8 cellular contexts compared by ENCODE assay signal in the genomic region with DNA sequence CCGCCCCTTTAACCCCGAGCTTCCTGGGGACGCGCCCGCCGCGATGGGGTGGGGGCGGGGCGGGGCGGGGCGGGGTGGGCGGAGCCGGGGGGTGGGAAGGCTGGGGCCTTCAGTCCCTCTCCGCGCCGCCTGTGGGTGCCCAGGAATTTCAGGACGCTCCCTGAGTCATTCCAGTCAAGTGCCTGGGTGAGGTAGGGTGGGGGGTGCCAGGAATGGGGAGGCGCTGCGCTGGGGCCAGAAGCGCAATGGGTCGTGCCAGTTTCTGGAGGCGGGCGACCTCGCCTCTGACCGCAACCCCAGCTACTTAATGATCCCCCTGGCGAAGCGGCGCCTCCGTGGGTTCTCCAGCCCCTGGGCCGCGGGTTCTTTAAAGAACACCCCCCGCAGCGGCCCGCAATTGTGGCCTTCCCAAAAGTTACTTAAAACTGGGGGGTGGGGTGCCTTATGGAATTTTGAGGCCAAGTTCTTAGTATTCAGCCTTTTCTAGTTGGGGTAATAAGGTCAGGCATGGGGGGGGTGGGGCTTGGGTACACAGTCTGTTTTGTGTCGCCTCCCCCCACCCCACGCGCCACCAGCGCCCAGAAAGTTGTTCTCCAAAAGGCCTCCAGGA. TPM values are rescaled to one million over a fixed set of nuclear protein-coding genes. Genes with fewer than 3 reads are reported as not detected.
DNase-seq lines count a peak whose midpoint lies in the region; ATAC-seq and TF ChIP-seq lines count a peak whose summit lies in the region.

No MANE protein-coding gene starts in this region.

- peak overlapping the region; percentile 66 for H3K4me3 Mint-ChIP-seq in activated CD4-positive, alpha-beta T cell treated with anti-CD3 and anti-CD28 coated beads, Interleukin-2, amount 10 ng/mL, durations not matched to agents 7 days and 5 days
- peak overlapping the region; percentile 72 to 88 (median 78) for H3K4me3 Mint-ChIP-seq in naive thymus-derived CD8-positive, alpha-beta T cell

- POLR2A ChIA-PET in activated CD4-positive, alpha-beta T cell treated with anti-CD3 and anti-CD28 coated beads, Interleukin-2, amount 10 ng/mL, durations not matched to agents 7 days and 5 days (lab: Charles Lee): no interaction called here
- POLR2A ChIA-PET in naive thymus-derived CD8-positive, alpha-beta T cell (lab: Charles Lee): interaction anchor here (0.6 to 8.2 kb wide), 8 partner anchors 55 to 303 kb away, joined by 3 to 87 read pairs (median 4); no protein-coding TSS in a partner anchor

- H3K9me3 Mint-ChIP-seq in activated CD4-positive, alpha-beta T cell treated with anti-CD3 and anti-CD28 coated beads, Interleukin-2, amount 10 ng/mL, durations not matched to agents 7 days and 5 days: no peaks in the 10 kb centered on the region
- no peaks in the 10 kb centered on the region for H3K9me3 Mint-ChIP-seq in naive thymus-derived CD8-positive, alpha-beta T cell

- ATAC-seq in naive thymus-derived CD8-positive, alpha-beta T cell: peak in 1 of 2 donors; percentile 2
- no peak for ATAC-seq in HG03097 (IDR thresholded peaks at IDR 0.05; ENCODE audit: low FRiP score, unreplicated experiment)
- no peak for ATAC-seq in HG02759 (IDR thresholded peaks at IDR 0.05; ENCODE audit: unreplicated experiment)

- peaks cover 18% of the 10 kb centered on the region for H3K27me3 Mint-ChIP-seq in activated CD4-positive, alpha-beta T cell treated with anti-CD3 and anti-CD28 coated beads, Interleukin-2, amount 10 ng/mL, durations not matched to agents 7 days and 5 days
- H3K27me3 Mint-ChIP-seq in naive thymus-derived CD8-positive, alpha-beta T cell: no peaks in the 10 kb centered on the region

- TF ChIP-seq CTCF in 22Rv1 (IDR thresholded peaks at IDR 0.05): no peak

- H3K9ac ChIP-seq in ES-I3 (ENCODE audit: low read depth, low read length): peak overlapping the region; percentile 84

- H3K36me3 Mint-ChIP-seq in activated CD4-positive, alpha-beta T cell treated with anti-CD3 and anti-CD28 coated beads, Interleukin-2, amount 10 ng/mL, durations not matched to agents 7 days and 5 days (ENCODE audit: low read depth): no peaks in the 10 kb centered on the region
- no peaks in the 10 kb centered on the region for H3K36me3 Mint-ChIP-seq in naive thymus-derived CD8-positive, alpha-beta T cell

- CTCF ChIA-PET in activated CD4-positive, alpha-beta T cell treated with anti-CD3 and anti-CD28 coated beads, Interleukin-2, amount 10 ng/mL, durations not matched to agents 7 days and 5 days (lab: Charles Lee): interaction anchor here (0.7 to 4.1 kb wide), 3 partner anchors 45 to 196 kb away, joined by 3 to 24 read pairs (median 3); no protein-coding TSS in a partner anchor

- peaks cover 38% of the 10 kb centered on the region for H3K4me1 Mint-ChIP-seq in activated CD4-positive, alpha-beta T cell treated with anti-CD3 and anti-CD28 coated beads, Interleukin-2, amount 10 ng/mL, durations not matched to agents 7 days and 5 days
- peaks cover 18 to 62% (median 50%) of the 10 kb centered on the region in 4 donors for H3K4me1 Mint-ChIP-seq in naive thymus-derived CD8-positive, alpha-beta T cell

- peak overlapping the region; percentile 99 for H3K27ac ChIP-seq in 22Rv1

- no peaks in the 10 kb centered on the region for H3K9me3 ChIP-seq in ES-I3 (ENCODE audit: control insufficient read depth, insufficient read depth, low read length)

- DNase-seq in NCI-H2107 (lab: John Stamatoyannopoulos, UW) (peak; percentile 68), fibroblast of gingiva (ENCODE audit: low read depth) (peak; percentile 89)
- peak; percentile 18 for DNase-seq in activated CD4-positive, alpha-beta T cell treated with anti-CD3 and anti-CD28 coated beads, Interleukin-2, amount 10 ng/mL, durations not matched to agents 7 days and 5 days
- peak in 5 of 10 donors; percentile 3 to 46 (median 32) for DNase-seq in naive thymus-derived CD8-positive, alpha-beta T cell

- peak overlapping the region; percentile 13 for H3K27ac Mint-ChIP-seq in activated CD4-positive, alpha-beta T cell treated with anti-CD3 and anti-CD28 coated beads, Interleukin-2, amount 10 ng/mL, durations not matched to agents 7 days and 5 days
- peak overlapping the region in 6 of 10 donors; percentile 25 to 89 (median 62) for H3K27ac Mint-ChIP-seq in naive thymus-derived CD8-positive, alpha-beta T cell

- peaks cover 3% of the 10 kb centered on the region; the same call in 1 of the 2 replicates for H3K36me3 ChIP-seq in ES-I3 (ENCODE audit: insufficient read depth, low read length)

- peaks cover 38% of the 10 kb centered on the region; the same call in 1 of the 2 replicates for H3K4me1 ChIP-seq in ES-I3 (ENCODE audit: insufficient read depth, low read length)

RNA-seq across cellular contexts. Expression of gene GSE1, which starts 0.8 kb away (rescaled TPM):
- 10 to 100 TPM; 25.7 to 27.3 TPM for total RNA-seq in activated CD4-positive, alpha-beta T cell treated with anti-CD3 and anti-CD28 coated beads, Interleukin-2, amount 10 ng/mL, durations not matched to agents 7 days and 5 days
- total RNA-seq in naive thymus-derived CD8-positive, alpha-beta T cell: 10 to 100 TPM; 53.8 to 56.2 TPM
- 1 to 10 TPM; 1.5 to 2.9 (median 2.0) TPM for polyA plus RNA-seq in naive thymus-derived CD8-positive, alpha-beta T cell
